In the genomic region with DNA sequence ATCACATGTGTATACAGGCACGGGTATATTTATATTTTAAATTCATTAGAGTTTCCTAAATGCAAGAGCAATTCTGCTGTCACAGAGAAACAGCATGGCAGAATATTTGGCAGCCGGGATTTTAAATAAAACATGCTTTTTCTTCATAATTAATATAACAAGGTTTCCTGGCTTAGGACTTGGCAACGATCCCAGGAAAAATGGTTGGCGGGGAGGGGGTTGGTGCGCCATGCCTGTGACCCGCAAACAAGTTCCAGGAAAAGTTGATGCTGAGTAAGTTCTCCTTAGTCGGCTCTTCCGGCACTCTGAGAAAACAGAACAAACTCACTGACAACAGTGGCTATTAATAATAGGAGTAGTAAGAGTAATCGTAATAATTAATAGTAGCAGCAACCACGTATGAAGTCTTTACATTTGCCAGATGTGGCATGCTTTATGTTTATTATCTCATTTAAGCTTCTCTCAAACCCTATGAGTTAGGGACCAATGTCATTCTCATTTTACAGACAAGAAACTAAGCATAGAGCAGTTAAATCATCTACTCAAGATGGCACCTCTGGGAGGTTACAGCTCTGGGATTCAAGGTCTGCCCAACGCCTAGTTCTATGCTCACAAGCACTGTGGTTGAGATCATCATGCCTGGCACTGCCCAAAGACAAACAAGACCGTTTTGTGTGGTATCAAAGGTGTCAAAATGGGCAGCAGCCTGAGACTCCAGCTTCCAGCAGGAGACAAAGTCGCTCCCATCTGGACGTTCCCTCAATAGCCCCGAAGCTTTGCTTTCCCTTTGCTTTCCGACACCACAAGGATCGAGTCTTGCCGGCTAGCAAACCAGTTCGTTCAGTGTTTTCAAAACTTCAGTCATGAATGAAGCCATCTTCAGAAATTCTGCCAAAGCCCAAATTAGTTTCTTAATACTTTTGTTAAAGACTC, we compare ENCODE assay signal across 1 cellular context.
A peak's percentile ranks its signal among the peaks of the same experiment; 100 is the strongest.
TF ChIP-seq lines count a peak whose summit lies in the region.

No MANE protein-coding gene starts in this region.

TF ChIP-seq in K562, 482 proteins besides CTCF, POLR2A, EP300 and RAD21:
- TF ChIP-seq E4F1 (CRISPR knock-in tag; IDR thresholded peaks at IDR 0.05; ENCODE audit: borderline replicate concordance) (no peak), SMARCA4 (IDR thresholded peaks at IDR 0.05) (0 out of 2 replicates have a peak, but pooled peaks have one; percentile 24), JUND (IDR thresholded peaks at IDR 0.05; ENCODE audit: borderline replicate concordance, low read depth, low read length) (0 out of 2 replicates have a peak, but pooled peaks have one; percentile 29), JUND (tag; IDR thresholded peaks at IDR 0.05; ENCODE audit: borderline replicate concordance, low read depth, low read length) (no peak; the same call in 2 of the 3 replicates), NFIC (IDR thresholded peaks at IDR 0.05) (peak; percentile 81), ZNF175 (CRISPR knock-in tag; IDR thresholded peaks at IDR 0.05; ENCODE audit: low read depth) (0 out of 2 replicates have a peak, but pooled peaks have one; percentile 19), HMGN3 (IDR thresholded peaks at IDR 0.05; ENCODE audit: borderline replicate concordance, extremely low read depth, insufficient read length, low read depth, low read length) (no peak), USF1 (CRISPR knock-in tag; IDR thresholded peaks at IDR 0.05) (no peak), DACH1 (IDR thresholded peaks at IDR 0.05; ENCODE audit: partially characterized antibody) (peak; percentile 20)
- TF ChIP-seq, protein P1, sequence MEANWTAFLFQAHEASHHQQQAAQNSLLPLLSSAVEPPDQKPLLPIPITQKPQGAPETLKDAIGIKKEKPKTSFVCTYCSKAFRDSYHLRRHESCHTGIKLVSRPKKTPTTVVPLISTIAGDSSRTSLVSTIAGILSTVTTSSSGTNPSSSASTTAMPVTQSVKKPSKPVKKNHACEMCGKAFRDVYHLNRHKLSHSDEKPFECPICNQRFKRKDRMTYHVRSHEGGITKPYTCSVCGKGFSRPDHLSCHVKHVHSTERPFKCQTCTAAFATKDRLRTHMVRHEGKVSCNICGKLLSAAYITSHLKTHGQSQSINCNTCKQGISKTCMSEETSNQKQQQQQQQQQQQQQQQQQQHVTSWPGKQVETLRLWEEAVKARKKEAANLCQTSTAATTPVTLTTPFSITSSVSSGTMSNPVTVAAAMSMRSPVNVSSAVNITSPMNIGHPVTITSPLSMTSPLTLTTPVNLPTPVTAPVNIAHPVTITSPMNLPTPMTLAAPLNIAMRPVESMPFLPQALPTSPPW (CRISPR knock-in tag; IDR thresholded peaks at IDR 0.05), result peak; percentile 20; the same call in 1 of the 2 replicates
